20 cellular contexts compared by ENCODE assay signal in genomic region chr11:85749884-85750283, GRCh38.
DNase-seq lines count a peak whose midpoint lies in the region; ATAC-seq and TF ChIP-seq lines count a peak whose summit lies in the region.
"Had no signal": no experiment of that assay in that cellular context is flagged by ENCODE, and none has a peak within 500 bp of the region (broad histone marks: within the 10 kb centered on the region; RNA-seq: fewer than 3 reads in every experiment).

No MANE protein-coding gene starts in this region.

- intact Hi-C loops in tibial artery (cut with DNase I; ENCODE audit: low total_unique reads), result loop anchor here (5.0 kb wide), 1 partner anchor 163 kb away; no protein-coding TSS in a partner anchor
- intact Hi-C loops in aorta (cut with DNase I), result no loop called here

- WGBS in aorta, 2 donors, result 88 to 90% methylated on average over 2 of the region's 2 CpGs

- ATAC-seq in stimulated activated naive CD8-positive, alpha-beta T cell treated with anti-CD3 and anti-CD28 coated beads, Interleukin-15, Interleukin-2, amounts not matched to agents 100 U/mL and 50 U/mL, for 24 hours, result no peak
- ATAC-seq in effector memory CD8-positive, alpha-beta T cell (replicated peaks), result no peak
- ATAC-seq in aorta (ENCODE audit: low FRiP score), result no peak

- H3K9me3 Mint-ChIP-seq in stimulated activated naive CD8-positive, alpha-beta T cell treated with anti-CD3 and anti-CD28 coated beads, Interleukin-15, Interleukin-2, amounts not matched to agents 100 ng/mL and 50 ng/mL, for 24 hours, result no peaks in the 10 kb centered on the region
- H3K9me3 Mint-ChIP-seq in T-helper 2 cell treated with Interferon-gamma antibody and Interleukin-4, amounts not matched to agents 5 μg/mL and 100 μg/mL, for 36 hours, result peaks cover 2% of the 10 kb centered on the region
- H3K9me3 Mint-ChIP-seq in effector memory CD8-positive, alpha-beta T cell, result peaks cover 0 to 5% of the 10 kb centered on the region in 2 donors
- H3K9me3 Mint-ChIP-seq: brain had no signal

- H3K4me3 ChIP-seq in tibial artery (no peak overlapping the region), aorta (ENCODE audit: low read length in 2 of 2) (no peak overlapping the region)
- H3K4me3 ChIP-seq: esophagus muscularis mucosa, lung, thyroid gland had no signal

- peaks cover 0 to 44% (median 21%) of the 10 kb centered on the region in 4 donors for H3K4me1 ChIP-seq in tibial artery
- H3K4me1 ChIP-seq in aorta (ENCODE audit: control insufficient read depth in 1 of 2, insufficient read depth in 2 of 2, low read length in 2 of 2), result no peaks in the 10 kb centered on the region
- H3K4me1 ChIP-seq: esophagus muscularis mucosa, thyroid gland had no signal

- H3K36me3 Mint-ChIP-seq in stimulated activated naive CD8-positive, alpha-beta T cell treated with anti-CD3 and anti-CD28 coated beads, Interleukin-15, Interleukin-2, amounts not matched to agents 100 ng/mL and 50 ng/mL, for 24 hours (ENCODE audit: low read depth), result no peaks in the 10 kb centered on the region
- peaks cover 43% of the 10 kb centered on the region for H3K36me3 Mint-ChIP-seq in T-helper 2 cell treated with Interferon-gamma antibody and Interleukin-4, amounts not matched to agents 5 μg/mL and 100 μg/mL, for 36 hours (ENCODE audit: low read depth)
- peaks cover 49% of the 10 kb centered on the region for H3K36me3 Mint-ChIP-seq in effector memory CD8-positive, alpha-beta T cell (ENCODE audit: insufficient read depth)
- H3K36me3 Mint-ChIP-seq: brain had no signal

- H3K27me3 Mint-ChIP-seq in stimulated activated naive CD8-positive, alpha-beta T cell treated with anti-CD3 and anti-CD28 coated beads, Interleukin-15, Interleukin-2, amounts not matched to agents 100 ng/mL and 50 ng/mL, for 24 hours, result no peaks in the 10 kb centered on the region
- H3K27me3 Mint-ChIP-seq in T-helper 2 cell treated with Interferon-gamma antibody and Interleukin-4, amounts not matched to agents 5 μg/mL and 100 μg/mL, for 36 hours (ENCODE audit: low read depth), result no peaks in the 10 kb centered on the region
- H3K27me3 Mint-ChIP-seq in effector memory CD8-positive, alpha-beta T cell, result no peaks in the 10 kb centered on the region
- H3K27me3 Mint-ChIP-seq: brain had no signal

- H3K9me3 ChIP-seq in tibial artery (no peaks in the 10 kb centered on the region), aorta (ENCODE audit: control insufficient read depth, low read length) (no peaks in the 10 kb centered on the region)
- H3K9me3 ChIP-seq: esophagus muscularis mucosa, SK-N-SH, thyroid gland had no signal

- H3K27me3 ChIP-seq in tibial artery, result no peaks in the 10 kb centered on the region
- H3K27me3 ChIP-seq in aorta (ENCODE audit: control insufficient read depth in 1 of 2, insufficient read depth in 2 of 2, low read length in 1 of 2), result no peaks in the 10 kb centered on the region
- H3K27me3 ChIP-seq: esophagus muscularis mucosa, thyroid gland had no signal

- TF ChIP-seq CTCF in tibial artery (IDR thresholded peaks at IDR 0.05), result no peak

- H3K27ac Mint-ChIP-seq in stimulated activated naive CD8-positive, alpha-beta T cell treated with anti-CD3 and anti-CD28 coated beads, Interleukin-15, Interleukin-2, amounts not matched to agents 100 ng/mL and 50 ng/mL, for 24 hours, result peak overlapping the region; percentile 78
- H3K27ac Mint-ChIP-seq in T-helper 2 cell treated with Interferon-gamma antibody and Interleukin-4, amounts not matched to agents 5 μg/mL and 100 μg/mL, for 36 hours, result peak overlapping the region; percentile 61
- H3K27ac Mint-ChIP-seq in effector memory CD8-positive, alpha-beta T cell, result peak overlapping the region; percentile 95 to 98
- H3K27ac Mint-ChIP-seq: brain had no signal

- no peak overlapping the region for H3K4me3 Mint-ChIP-seq in stimulated activated naive CD8-positive, alpha-beta T cell treated with anti-CD3 and anti-CD28 coated beads, Interleukin-15, Interleukin-2, amounts not matched to agents 100 ng/mL and 50 ng/mL, for 24 hours
- peak overlapping the region; percentile 61 for H3K4me3 Mint-ChIP-seq in T-helper 2 cell treated with Interferon-gamma antibody and Interleukin-4, amounts not matched to agents 5 μg/mL and 100 μg/mL, for 36 hours
- peak overlapping the region; percentile 73 to 81 for H3K4me3 Mint-ChIP-seq in effector memory CD8-positive, alpha-beta T cell
- H3K4me3 Mint-ChIP-seq: brain had no signal

- DNase-seq in stimulated activated naive CD8-positive, alpha-beta T cell treated with anti-CD3 and anti-CD28 coated beads, Interleukin-15, Interleukin-2, amounts not matched to agents 100 U/mL and 50 U/mL, for 24 hours, result no peak
- no peak for DNase-seq in T-helper 2 cell treated with Interferon-gamma antibody and Interleukin-4, amounts not matched to agents 5 μg/mL and 100 μg/mL, for 36 hours (ENCODE audit: low spot score)
- no peak for DNase-seq in effector memory CD8-positive, alpha-beta T cell
- DNase-seq in tibial artery, result no peak
- DNase-seq in NCI-H446 (lab: John Stamatoyannopoulos, UW), result no peak
- DNase-seq in substantia nigra (lab: John Stamatoyannopoulos, UW), result no peak
- DNase-seq in aorta, result no peak
- DNase-seq: activated CD4-positive, CD25-positive, alpha-beta regulatory T cell; DND-41; NCI-H1694 treated with DMSO at 0.1 percent for 48 hours; NCI-H69; SK-N-SH; stimulated activated CD4-positive, alpha-beta T cell treated with anti-CD3 and anti-CD28 coated beads, Interleukin-1b, Interleukin-23, amount 100 ng/mL, for 48 hours; thyroid gland had no signal

- peak overlapping the region; percentile 8 to 44 for H3K27ac ChIP-seq in tibial artery
- no peak overlapping the region for H3K27ac ChIP-seq in substantia nigra (ENCODE audit: low read depth, low read length, poor library complexity, severe bottlenecking)
- no peak overlapping the region for H3K27ac ChIP-seq in aorta (ENCODE audit: low read depth in 1 of 2, low read length in 2 of 2)
- H3K27ac ChIP-seq: esophagus muscularis mucosa, KMS-11, RWPE1, thyroid gland had no signal

- peaks cover 89% of the 10 kb centered on the region for H3K4me1 Mint-ChIP-seq in stimulated activated naive CD8-positive, alpha-beta T cell treated with anti-CD3 and anti-CD28 coated beads, Interleukin-15, Interleukin-2, amounts not matched to agents 100 ng/mL and 50 ng/mL, for 24 hours (ENCODE audit: low read depth)
- peaks cover 84% of the 10 kb centered on the region for H3K4me1 Mint-ChIP-seq in T-helper 2 cell treated with Interferon-gamma antibody and Interleukin-4, amounts not matched to agents 5 μg/mL and 100 μg/mL, for 36 hours (ENCODE audit: low read depth)
- peaks cover 67 to 80% of the 10 kb centered on the region in 2 donors for H3K4me1 Mint-ChIP-seq in effector memory CD8-positive, alpha-beta T cell (ENCODE audit: low read depth in 2 of 2)
- H3K4me1 Mint-ChIP-seq: brain had no signal

- peaks cover 0 to 4% (median 0%) of the 10 kb centered on the region in 3 donors for H3K36me3 ChIP-seq in tibial artery
- H3K36me3 ChIP-seq in aorta (ENCODE audit: control insufficient read depth in 1 of 2, insufficient read depth in 2 of 2, low read length in 1 of 2), result no peaks in the 10 kb centered on the region
- H3K36me3 ChIP-seq: esophagus muscularis mucosa, thyroid gland had no signal

Comparison
In these comparisons a context has a peak if more than half of its experiments do, and no peak if none do; other contexts are left out.
1. H3K27ac ChIP-seq: peak in tibial artery (2 of 2); none in substantia nigra (single experiment) and aorta (0 of 2).
2. Peak in every context shown above with its lines, with median percentiles within 50 percentile points of each other: H3K27ac Mint-ChIP-seq.